39 cellular contexts compared by ENCODE assay signal in the genomic region with DNA sequence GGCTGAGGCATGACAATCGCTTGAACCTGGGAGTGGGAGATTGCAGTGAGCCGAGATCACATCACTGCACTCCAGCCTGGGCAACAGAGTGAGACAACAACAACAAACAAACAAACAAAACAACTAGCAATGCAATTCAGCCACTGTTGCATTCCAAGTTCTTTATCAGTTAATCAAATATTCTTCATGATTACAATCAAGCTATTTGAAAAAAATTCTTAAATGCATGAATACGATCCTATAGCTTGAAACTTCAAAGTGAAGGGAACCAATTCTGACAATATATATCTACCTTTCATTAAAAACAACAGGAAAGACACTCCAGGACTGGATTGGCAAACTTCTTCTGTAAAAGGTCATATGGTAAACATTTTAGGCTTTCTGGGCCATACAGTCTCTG. TPM values are rescaled to one million over a fixed set of nuclear protein-coding genes. Genes with fewer than 3 reads are reported as not detected.
"Had no signal": no experiment of that assay in that cellular context is flagged by ENCODE, and none has a peak within 500 bp of the region (broad histone marks: within the 10 kb centered on the region; RNA-seq: fewer than 3 reads in every experiment).

No MANE protein-coding gene starts in this region.

- H3K36me3 ChIP-seq: MG63 had no signal

- DNase-seq: Karpas-422, Kasumi-1, MG63, MM.1S, MV-4-11, NCI-H1048, NCI-H1092, NCI-H1092 treated with DMSO at 0.1 percent for 48 hours, NCI-H1105, NCI-H1105 treated with DMSO at 0.1 percent for 48 hours, NCI-H1417, NCI-H1417 treated with DMSO at 0.1 percent for 48 hours, NCI-H1436, NCI-H1436 treated with DMSO at 0.1 percent for 48 hours, NCI-H146, NCI-H1694, NCI-H1694 treated with DMSO at 0.1 percent for 48 hours, NCI-H187, NCI-H187 treated with DMSO at 0.1 percent for 48 hours, NCI-H1930, NCI-H2029, NCI-H2029 treated with DMSO at 0.1 percent for 48 hours, NCI-H2081, NCI-H2081 treated with DMSO at 0.1 percent for 48 hours, NCI-H2107, NCI-H2171, NCI-H2171 treated with DMSO at 0.1 percent for 48 hours, NCI-H2227 treated with DMSO at 0.1 percent for 48 hours, NCI-H226, NCI-H345, NCI-H446, NCI-H446 treated with DMSO at 0.1 percent for 48 hours, NCI-H510A, NCI-H510A treated with DMSO at 0.1 percent for 48 hours, NCI-H524 had no signal

- H3K4me3 ChIP-seq: MG63 had no signal

- H3K27me3 ChIP-seq: MG63 had no signal

- H3K9me3 ChIP-seq: MG63 had no signal

RNA-seq across cellular contexts. Expression of a gene that starts 31.3 kb away (rescaled TPM):
- total RNA-seq: LHCN-M2, M059J, MCF 10A, NCI-H460 had no signal
